1 cellular context compared by ENCODE assay signal in genomic region chr11:110298298-110298765, GRCh38.
TF ChIP-seq lines count a peak whose summit lies in the region.

No MANE protein-coding gene starts in this region.

TF ChIP-seq in GM23338, 12 proteins besides CTCF, POLR2A, EP300 and RAD21 (continued from another document):
- TF ChIP-seq ZNF462 (CRISPR knock-in tag; IDR thresholded peaks at IDR 0.05) (no peak), ZNF331 (CRISPR knock-in tag; IDR thresholded peaks at IDR 0.05; ENCODE audit: low read depth) (no peak), STAT1 (IDR thresholded peaks at IDR 0.05; ENCODE audit: unreplicated experiment) (no peak), POLR2AphosphoS5 (IDR thresholded peaks at IDR 0.05; ENCODE audit: low read depth) (no peak), EZH2phosphoT487 (IDR thresholded peaks at IDR 0.05; ENCODE audit: unreplicated experiment) (no peak), JUNB (IDR thresholded peaks at IDR 0.05; ENCODE audit: unreplicated experiment) (no peak), ETS1 (IDR thresholded peaks at IDR 0.05) (no peak), ZNF114 (CRISPR knock-in tag; IDR thresholded peaks at IDR 0.05) (no peak)
TF ChIP-seq in GM23338: peak in this region for 0.
